ENCODE assay signal across 8 cellular contexts in the genomic region with DNA sequence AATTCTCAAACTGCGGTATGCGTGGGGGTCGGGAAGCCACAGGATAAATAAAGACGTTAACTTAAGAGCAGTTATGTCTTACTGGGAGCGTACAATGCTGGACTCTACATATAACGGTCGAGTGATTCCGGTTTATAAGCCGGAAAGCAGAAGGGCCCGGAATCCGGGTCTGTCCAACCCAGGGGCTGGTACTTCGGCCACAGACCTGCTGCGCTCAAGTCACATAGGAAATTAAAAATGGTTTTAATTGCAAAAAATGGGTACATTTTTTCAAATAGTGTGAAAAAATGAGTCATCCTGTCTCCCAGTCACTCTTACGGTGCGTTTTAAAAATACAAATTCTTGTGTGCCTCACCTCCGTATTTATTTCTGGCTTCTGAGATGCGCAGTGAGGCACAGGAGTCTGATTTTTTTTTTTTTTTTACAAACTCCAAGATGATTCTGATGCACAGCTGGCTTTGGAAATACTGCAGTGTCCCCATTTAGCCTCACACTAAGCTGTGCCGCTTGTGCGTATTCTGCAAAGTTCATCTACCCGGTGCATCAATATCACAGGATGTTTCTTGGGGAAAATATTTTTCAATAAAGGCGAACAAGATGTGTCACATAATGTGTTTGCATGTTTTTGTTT. TPM values are rescaled to one million over a fixed set of nuclear protein-coding genes. Genes with fewer than 3 reads are reported as not detected.
DNase-seq lines count a peak whose midpoint lies in the region; ATAC-seq, FAIRE-seq and TF ChIP-seq lines count a peak whose summit lies in the region.

No MANE protein-coding gene starts in this region.

- TF ChIP-seq CTCF in AG09309 (IDR thresholded peaks at IDR 0.05; ENCODE audit: control insufficient read depth, insufficient read depth, low read depth, low read length, missing control alignments) (no peak), PC-9 (conservative IDR thresholded peaks at IDR 0.05) (no peak), endothelial cell (IDR thresholded peaks at IDR 0.05; ENCODE audit: unreplicated experiment) (no peak)

- peak overlapping the region; percentile 41 for H3K27ac ChIP-seq in PC-9

- H4K20me1 ChIP-seq in PC-9 (ENCODE audit: insufficient read depth): peaks cover 22% of the 10 kb centered on the region

- ATAC-seq in GM21526 (IDR thresholded peaks at IDR 0.05; ENCODE audit: low FRiP score, unreplicated experiment) (peak; percentile 13), HG03139 (IDR thresholded peaks at IDR 0.05; ENCODE audit: unreplicated experiment) (no peak)
- ATAC-seq in naive thymus-derived CD8-positive, alpha-beta T cell: peak; percentile 11 to 14

- peaks cover 13% of the 10 kb centered on the region; the same call in 1 of the 2 replicates for H3K36me3 ChIP-seq in PC-9 (ENCODE audit: low read depth)

- H3K4me3 ChIP-seq in AG09309 (ENCODE audit: control insufficient read depth, low read depth, low read length) (peak overlapping the region; percentile 67), PC-9 (peak overlapping the region; percentile 73)

- peak overlapping the region; percentile 70 for H2AFZ ChIP-seq in PC-9

- no peaks in the 10 kb centered on the region for H3K9me3 Mint-ChIP-seq in endothelial cell (ENCODE audit: unreplicated experiment)
- no peaks in the 10 kb centered on the region for H3K9me3 Mint-ChIP-seq in naive thymus-derived CD8-positive, alpha-beta T cell

- H3K27me3 ChIP-seq in PC-9 (ENCODE audit: insufficient read depth, low read depth): no peaks in the 10 kb centered on the region

- TSS peak; percentile 59 for BruUV-seq in PC-9 (replicated peaks; lab: Mats Ljungman, UMichigan)

- DNase-seq in AG09309 (ENCODE audit: low read depth): no peak
- DNase-seq in PC-9: no peak
- DNase-seq in endothelial cell (ENCODE audit: low spot score): no peak
- DNase-seq in naive thymus-derived CD8-positive, alpha-beta T cell: peak in 1 of 10 donors; percentile 9
- no peak for DNase-seq in HTR-8/SVneo (ENCODE audit: insufficient read length, low spot score)
- no peak for DNase-seq in UCSD-AML1 (lab: John Stamatoyannopoulos, UW; ENCODE audit: unreplicated experiment)

- no peaks in the 10 kb centered on the region for H3K9me3 ChIP-seq in PC-9 (ENCODE audit: insufficient read depth, low read depth)

- POLR2A ChIA-PET in PC-9 (lab: Charles Lee; ENCODE audit: unreplicated experiment): interaction anchor here (0.6 to 1.0 kb wide), 12 partner anchors 13 to 1424 kb away, joined by 3 to 31 read pairs (median 10); partner anchors contain the start of genes DNTTIP1 and WFDC3
- POLR2A ChIA-PET in naive thymus-derived CD8-positive, alpha-beta T cell (lab: Charles Lee): interaction anchor here (0.6 to 9.8 kb wide), 39 partner anchors 10 to 964 kb away, joined by 3 to 216 read pairs (median 5); partner anchors contain the start of genes ACOT8, CTSA, DNTTIP1 and ELMO2

- H3K27ac Mint-ChIP-seq in endothelial cell (ENCODE audit: unreplicated experiment): peak overlapping the region; percentile 99
- peak overlapping the region; percentile 94 to 100 (median 99) for H3K27ac Mint-ChIP-seq in naive thymus-derived CD8-positive, alpha-beta T cell

- H3K4me1 ChIP-seq in PC-9 (replicated peaks; ENCODE audit: insufficient read depth): peaks cover 11% of the 10 kb centered on the region

- CTCF ChIA-PET in PC-9 (lab: Charles Lee): interaction anchor here (0.6 to 1.0 kb wide), 2 partner anchors 36 to 47 kb away, joined by 5 to 7 read pairs; no protein-coding TSS in a partner anchor

- peaks cover 20% of the 10 kb centered on the region for H3K4me1 Mint-ChIP-seq in endothelial cell (ENCODE audit: unreplicated experiment)
- H3K4me1 Mint-ChIP-seq in naive thymus-derived CD8-positive, alpha-beta T cell: peaks cover 13 to 45% (median 27%) of the 10 kb centered on the region in 4 donors

- peaks cover 39% of the 10 kb centered on the region for H3K79me2 ChIP-seq in PC-9 (ENCODE audit: low read depth)

- peaks cover 9% of the 10 kb centered on the region for H3K27me3 Mint-ChIP-seq in endothelial cell (ENCODE audit: unreplicated experiment)
- no peaks in the 10 kb centered on the region for H3K27me3 Mint-ChIP-seq in naive thymus-derived CD8-positive, alpha-beta T cell

- peak overlapping the region; percentile 98 for H3K4me3 Mint-ChIP-seq in endothelial cell (ENCODE audit: unreplicated experiment)
- peak overlapping the region; percentile 87 to 99 (median 94) for H3K4me3 Mint-ChIP-seq in naive thymus-derived CD8-positive, alpha-beta T cell

- H3K9me2 ChIP-seq in PC-9 (ENCODE audit: insufficient read depth): no peaks in the 10 kb centered on the region

- intact Hi-C loops in PC-9 (cut with micrococcal nuclease; ENCODE audit: unreplicated experiment): loop anchor here (2.0 kb wide), 2 partner anchors 25 to 37 kb away; partner anchors contain the start of gene ZNF335

- peaks cover 15% of the 10 kb centered on the region for H3F3A ChIP-seq in PC-9 (ENCODE audit: insufficient read depth, low read depth)

- H3K4me2 ChIP-seq in PC-9: peak overlapping the region; percentile 95

- H3K36me3 Mint-ChIP-seq in endothelial cell (ENCODE audit: low read depth, unreplicated experiment): peaks cover 20% of the 10 kb centered on the region
- H3K36me3 Mint-ChIP-seq in naive thymus-derived CD8-positive, alpha-beta T cell: peaks cover 0 to 32% (median 4%) of the 10 kb centered on the region in 3 donors

- no peak for FAIRE-seq in HTR-8/SVneo (lab: Jason Lieb, UNC)

RNA-seq across cellular contexts. Expression of gene PCIF1, which starts 1.0 kb away (rescaled TPM):
- total RNA-seq in PC-9 (2021) (35.3 and 35.6 TPM in 2 replicates), endothelial cell (ENCODE audit: unreplicated experiment) (34.8 TPM)
- 10 to 100 TPM; 77.7 to 83.3 TPM for total RNA-seq in naive thymus-derived CD8-positive, alpha-beta T cell
- polyA plus RNA-seq in naive thymus-derived CD8-positive, alpha-beta T cell: 10 to 100 TPM; 60.8 to 94.2 (median 78.7) TPM

RNA-seq across cellular contexts. Expression of gene PLTP, which starts 23.6 kb away (rescaled TPM):
- 113 and 127 TPM in 2 replicates for total RNA-seq in PC-9 (2021)
- total RNA-seq in endothelial cell (ENCODE audit: unreplicated experiment): 41.3 TPM
- under 1 TPM in 1 of 2 experiments, not detected in 1; 0.27 TPM for total RNA-seq in naive thymus-derived CD8-positive, alpha-beta T cell
- 1 to 10 TPM in 1 of 3 donors, under 1 TPM in 2; 0.18 to 2.2 (median 0.68) TPM for polyA plus RNA-seq in naive thymus-derived CD8-positive, alpha-beta T cell

RNA-seq across cellular contexts. Expression of gene ZNF335, which starts 36.5 kb away (rescaled TPM):
- 14.1 and 16.3 TPM in 2 replicates for total RNA-seq in PC-9 (2021)
- 22.9 TPM for total RNA-seq in endothelial cell (ENCODE audit: unreplicated experiment)
- total RNA-seq in naive thymus-derived CD8-positive, alpha-beta T cell: 10 to 100 TPM; 53.1 to 56.2 TPM
- polyA plus RNA-seq in naive thymus-derived CD8-positive, alpha-beta T cell: 10 to 100 TPM in 1 of 3 donors, 1 to 10 TPM in 2; 6.4 to 13.2 (median 7.8) TPM

RNA-seq across cellular contexts. Expression of gene CTSA, which starts 44.4 kb away (rescaled TPM):
- total RNA-seq in PC-9 (2021) (123 and 132 TPM in 2 replicates), endothelial cell (ENCODE audit: unreplicated experiment) (62.7 TPM)
- total RNA-seq in naive thymus-derived CD8-positive, alpha-beta T cell: 10 to 100 TPM; 79.1 to 82.7 TPM
- polyA plus RNA-seq in naive thymus-derived CD8-positive, alpha-beta T cell: 100 to 1,000 TPM in 1 of 3 donors, 10 to 100 TPM in 2; 79.5 to 128 (median 90.5) TPM

RNA-seq across cellular contexts. Expression of gene NEURL2, which starts 44.5 kb away (rescaled TPM):
- total RNA-seq in PC-9 (2021): 6.5 and 9.2 TPM in 2 replicates
- 3.6 TPM for total RNA-seq in endothelial cell (ENCODE audit: unreplicated experiment)
- 1 to 10 TPM; 5.0 to 5.9 TPM for total RNA-seq in naive thymus-derived CD8-positive, alpha-beta T cell
- 1 to 10 TPM in 2 of 3 donors, under 1 TPM in 1; 0.53 to 2.2 (median 1.8) TPM for polyA plus RNA-seq in naive thymus-derived CD8-positive, alpha-beta T cell

Comparison
In these comparisons a context has a peak if more than half of its experiments do, and no peak if none do; other contexts are left out.
1. RNA of gene PLTP, which starts 23.6 kb away (total RNA-seq): 113 to 127 TPM in PC-9 and 41.3 TPM in endothelial cell (single experiment); 0.27 TPM in naive thymus-derived CD8-positive, alpha-beta T cell; every median in the first group is over 10 times any median in the second.